ENCODE assay signal across 8 cellular contexts in the genomic region with DNA sequence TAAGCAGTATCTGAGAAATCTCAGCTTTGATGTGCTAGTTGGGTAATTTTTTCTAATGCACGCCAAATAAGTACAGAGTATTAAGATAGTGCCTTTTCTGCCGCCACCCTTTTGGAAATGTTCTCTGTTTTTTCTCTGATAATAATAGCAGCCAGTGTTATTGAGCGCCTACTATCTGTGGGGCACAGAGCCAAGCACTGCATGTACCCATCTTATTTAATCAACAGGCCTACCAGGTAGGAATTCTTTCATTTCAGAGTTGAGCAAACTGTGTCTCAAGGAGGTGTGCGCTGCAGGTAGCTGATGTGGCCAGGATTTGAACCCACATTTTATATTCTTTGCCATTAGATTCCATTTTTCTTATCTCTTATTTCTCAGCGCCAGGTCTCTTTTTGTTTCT. TPM values are rescaled to one million over a fixed set of nuclear protein-coding genes. Genes with fewer than 3 reads are reported as not detected.
DNase-seq lines count a peak whose midpoint lies in the region; ATAC-seq, FAIRE-seq and TF ChIP-seq lines count a peak whose summit lies in the region.

No MANE protein-coding gene starts in this region.

- H3K36me3 Mint-ChIP-seq in mesothelial cell of epicardium: peaks cover 13% of the 10 kb centered on the region

- no peaks in the 10 kb centered on the region for H3K9me3 Mint-ChIP-seq in mesothelial cell of epicardium

- H3K4me3 Mint-ChIP-seq in mesothelial cell of epicardium: peak overlapping the region; percentile 99

- peak overlapping the region; percentile 44 for H3K27ac Mint-ChIP-seq in mesothelial cell of epicardium

- peaks cover 33% of the 10 kb centered on the region for H3K4me1 Mint-ChIP-seq in mesothelial cell of epicardium

- no peak for TF ChIP-seq POLR2A in H54 (IDR thresholded peaks at IDR 0.05; ENCODE audit: low read depth, low read length)

- TF ChIP-seq CTCF in AG10803 (conservative IDR thresholded peaks at IDR 0.05; ENCODE audit: low read length) (peak; percentile 21; the same call in 1 of the 2 replicates), cardiac fibroblast (IDR thresholded peaks at IDR 0.05; ENCODE audit: low read depth, low read length) (peak; percentile 23), mesothelial cell of epicardium (IDR thresholded peaks at IDR 0.05; ENCODE audit: unreplicated experiment) (no peak)

- FAIRE-seq in H54 (lab: Jason Lieb, UNC): no peak

- peak; percentile 22 for DNase-seq in AG10803 (ENCODE audit: low read depth)
- DNase-seq in LHCN-M2 (ENCODE audit: low read depth): peak; percentile 26
- DNase-seq in cardiac fibroblast (ENCODE audit: low read depth in 2 of 2): peak; percentile 32 to 39
- DNase-seq in mesothelial cell of epicardium (ENCODE audit: low spot score in 2 of 2, unreplicated experiment in 2 of 2): no peak
- DNase-seq in NCI-H2107 (lab: John Stamatoyannopoulos, UW): no peak
- DNase-seq in activated CD8-positive, alpha-beta memory T cell treated with anti-CD3 and anti-CD28 coated beads, Interleukin-2, amount 50 U/mL, for 4 hours: no peak
- no peak for DNase-seq in H54 (ENCODE audit: insufficient read length, low spot score)

- no peak for ATAC-seq in HG03460 (IDR thresholded peaks at IDR 0.05; ENCODE audit: unreplicated experiment)

- H3K4me3 ChIP-seq in AG10803 (ENCODE audit: low read length): peak overlapping the region; percentile 87
- peak overlapping the region in 1 of 2 donors; percentile 83 for H3K4me3 ChIP-seq in cardiac fibroblast (replicated peaks in 1 of 2; ENCODE audit: low read depth in 2 of 2, low read length in 2 of 2)

- no peaks in the 10 kb centered on the region for H3K27me3 Mint-ChIP-seq in mesothelial cell of epicardium (ENCODE audit: low read depth)

RNA-seq across cellular contexts. Expression of gene EPN1, which starts 1.4 kb away (rescaled TPM):
- total RNA-seq in LHCN-M2 (2014; rRNA removed): 126 and 145 TPM in 2 replicates
- polyA plus RNA-seq in LHCN-M2 (2012): 144 TPM
- 99.6 to 104 TPM (median 102 TPM) in 3 replicates for total RNA-seq in mesothelial cell of epicardium

RNA-seq across cellular contexts. Expression of gene U2AF2, which starts 21.5 kb away (rescaled TPM):
- total RNA-seq in LHCN-M2 (2014; rRNA removed) (168 and 174 TPM in 2 replicates), mesothelial cell of epicardium (226 to 245 TPM (median 230 TPM) in 3 replicates)
- polyA plus RNA-seq in LHCN-M2 (2012): 161 TPM

RNA-seq across cellular contexts. Expression of gene CCDC106, which starts 28.4 kb away (rescaled TPM):
- total RNA-seq in LHCN-M2 (2014; rRNA removed) (14.2 and 15.3 TPM in 2 replicates), mesothelial cell of epicardium (20.8 to 24.0 TPM (median 23.6 TPM) in 3 replicates)
- 15.9 TPM for polyA plus RNA-seq in LHCN-M2 (2012)

RNA-seq across cellular contexts. Expression of gene ZNF581, which starts 32.9 kb away (rescaled TPM):
- total RNA-seq in LHCN-M2 (2014; rRNA removed) (11.4 and 15.4 TPM in 2 replicates), mesothelial cell of epicardium (42.6 to 47.0 TPM (median 46.9 TPM) in 3 replicates)
- 21.0 TPM for polyA plus RNA-seq in LHCN-M2 (2012)

RNA-seq across cellular contexts. Expression of gene ZNF580, which starts 35.6 kb away (rescaled TPM):
- 8.7 and 15.3 TPM in 2 replicates for total RNA-seq in LHCN-M2 (2014; rRNA removed)
- polyA plus RNA-seq in LHCN-M2 (2012): 62.5 TPM
- total RNA-seq in mesothelial cell of epicardium: 49.6 to 53.9 TPM (median 50.9 TPM) in 3 replicates

Comparison
In these comparisons a context has a peak if more than half of its experiments do, and no peak if none do; other contexts are left out.
1. DNase-seq: peak in AG10803 (single experiment), LHCN-M2 (single experiment) and cardiac fibroblast (2 of 2); none in mesothelial cell of epicardium (0 of 2), NCI-H2107 (single experiment), activated CD8-positive, alpha-beta memory T cell treated with anti-CD3 and anti-CD28 coated beads, Interleukin-2, amount 50 U/mL, for 4 hours (single experiment) and H54 (single experiment).